In genomic region chr2:216636570-216637450, GRCh38 we compare ENCODE assay signal across 1 cellular context.
TF ChIP-seq lines count a peak whose summit lies in the region.

No MANE protein-coding gene starts in this region.

TF ChIP-seq in HepG2, 621 proteins besides CTCF, POLR2A, EP300 and RAD21 (continued from another document and continues in another):
- TF ChIP-seq ZXDC (CRISPR knock-in tag; IDR thresholded peaks at IDR 0.05) (no peak), CREB3 (CRISPR knock-in tag; IDR thresholded peaks at IDR 0.05) (no peak), KAT7 (CRISPR knock-in tag; IDR thresholded peaks at IDR 0.05; ENCODE audit: borderline replicate concordance) (no peak), TFDP1 (CRISPR knock-in tag; IDR thresholded peaks at IDR 0.05; ENCODE audit: borderline replicate concordance) (no peak; the same call in 1 of the 2 replicates), ELK4 (CRISPR knock-in tag; IDR thresholded peaks at IDR 0.05; ENCODE audit: borderline replicate concordance) (no peak), ATF1 (CRISPR knock-in tag; IDR thresholded peaks at IDR 0.05) (no peak), ZIK1 (CRISPR knock-in tag; IDR thresholded peaks at IDR 0.05; ENCODE audit: borderline replicate concordance, low read depth) (no peak), ZNF552 (CRISPR knock-in tag; IDR thresholded peaks at IDR 0.05; ENCODE audit: borderline replicate concordance) (no peak), ZNF567 (CRISPR knock-in tag; IDR thresholded peaks at IDR 0.05; ENCODE audit: borderline replicate concordance) (no peak), HDAC6 (IDR thresholded peaks at IDR 0.05; ENCODE audit: low read depth, low read length) (no peak), IRX3 (CRISPR knock-in tag; IDR thresholded peaks at IDR 0.05; ENCODE audit: borderline replicate concordance, low read depth) (no peak), XRCC5 (optimal IDR thresholded peaks at IDR 0.05; ENCODE audit: low read length) (peak; percentile 42), IRF2 (CRISPR knock-in tag; IDR thresholded peaks at IDR 0.05) (no peak), ZNF773 (CRISPR knock-in tag; IDR thresholded peaks at IDR 0.05; ENCODE audit: borderline replicate concordance) (no peak), ZNF574 (CRISPR knock-in tag; IDR thresholded peaks at IDR 0.05) (0 out of 2 replicates have a peak, but pooled peaks have one; percentile 40), ZNF501 (CRISPR knock-in tag; IDR thresholded peaks at IDR 0.05) (no peak), AGO2 (optimal IDR thresholded peaks at IDR 0.05; ENCODE audit: low read depth, low read length) (no peak), POLR2AphosphoS2 (IDR thresholded peaks at IDR 0.05; ENCODE audit: low read depth, low read length) (no peak), ASH2L (IDR thresholded peaks at IDR 0.05; ENCODE audit: insufficient read length, low read depth, low read length) (no peak), RBFOX2 (IDR thresholded peaks at IDR 0.05; ENCODE audit: low read depth, low read length) (no peak), PHF5A (CRISPR knock-in tag; IDR thresholded peaks at IDR 0.05; ENCODE audit: low read depth, unreplicated experiment) (no peak), BCL6 (CRISPR knock-in tag; IDR thresholded peaks at IDR 0.05) (peak; percentile 21; the same call in 1 of the 2 replicates), KDM3A (CRISPR knock-in tag; IDR thresholded peaks at IDR 0.05; ENCODE audit: low read depth) (no peak), GFI1 (CRISPR knock-in tag; IDR thresholded peaks at IDR 0.05; ENCODE audit: borderline replicate concordance) (peak; percentile 87), JDP2 (CRISPR knock-in tag; IDR thresholded peaks at IDR 0.05; ENCODE audit: borderline replicate concordance) (no peak), ZBTB49 (CRISPR knock-in tag; IDR thresholded peaks at IDR 0.05; ENCODE audit: borderline replicate concordance) (no peak), ZNF607 (CRISPR knock-in tag; IDR thresholded peaks at IDR 0.05; ENCODE audit: borderline replicate concordance) (0 out of 2 replicates have a peak, but pooled peaks have one; percentile 57), ESRRA (CRISPR knock-in tag; IDR thresholded peaks at IDR 0.05; ENCODE audit: low read depth) (0 out of 2 replicates have a peak, but pooled peaks have one; percentile 4), TCF12 (IDR thresholded peaks at IDR 0.05) (no peak), TCF12 (CRISPR knock-in tag; IDR thresholded peaks at IDR 0.05) (no peak), ZNF512B (CRISPR knock-in tag; IDR thresholded peaks at IDR 0.05; ENCODE audit: borderline replicate concordance) (0 out of 2 replicates have a peak, but pooled peaks have one; percentile 17), BHLHE40 (IDR thresholded peaks at IDR 0.05; ENCODE audit: low read length) (0 out of 2 replicates have a peak, but pooled peaks have one; percentile 35), HMGXB3 (CRISPR knock-in tag; IDR thresholded peaks at IDR 0.05; ENCODE audit: borderline replicate concordance) (no peak), SRSF9 (IDR thresholded peaks at IDR 0.05; ENCODE audit: borderline replicate concordance, insufficient read depth, low read depth, low read length, poor library complexity, severe bottlenecking) (no peak), PREB (CRISPR knock-in tag; IDR thresholded peaks at IDR 0.05) (no peak), ZNF180 (CRISPR knock-in tag; IDR thresholded peaks at IDR 0.05; ENCODE audit: borderline replicate concordance, low read depth) (no peak), ZSCAN25 (CRISPR knock-in tag; IDR thresholded peaks at IDR 0.05) (no peak), ZNF335 (CRISPR knock-in tag; IDR thresholded peaks at IDR 0.05) (no peak), ZFX (CRISPR knock-in tag; IDR thresholded peaks at IDR 0.05; ENCODE audit: low read depth) (0 out of 2 replicates have a peak, but pooled peaks have one; percentile 2)
